22 cellular contexts compared by ENCODE assay signal in genomic region chr3:169082076-169082475, GRCh38.
"Had no signal": no experiment of that assay in that cellular context is flagged by ENCODE, and none has a peak within 500 bp of the region (broad histone marks: within the 10 kb centered on the region; RNA-seq: fewer than 3 reads in every experiment).

No MANE protein-coding gene starts in this region.

- H3K79me2 ChIP-seq: parathyroid adenoma had no signal

- H3K36me3 ChIP-seq: neutrophil, sigmoid colon, spleen, WERI-Rb-1 had no signal

- H3K4me3 ChIP-seq: ascending aorta, heart left ventricle, sigmoid colon, spleen, testis, upper lobe of left lung had no signal

- DNase-seq: activated CD4-positive, alpha-beta T cell treated with anti-CD3 and anti-CD28 coated beads, Interleukin-2, amount 50 U/mL, for 4 hours; activated effector memory CD4-positive, alpha-beta T cell treated with anti-CD3 and anti-CD28 coated beads, Interleukin-2, amount 50 U/mL, for 16 hours; activated naive CD4-positive, alpha-beta T cell treated with anti-CD3 and anti-CD28 coated beads, Interleukin-2, amount 50 U/mL, for 16 hours; activated T-cell treated with anti-CD3 and anti-CD28 coated beads, Interleukin-2, amount 50 U/mL, for 72 hours; cortex of kidney; effector CD4-positive, alpha-beta T cell; heart left ventricle; left ventricle myocardium superior; mesenchymal stem cell; natural killer cell; sigmoid colon; spleen; stimulated activated CD4-positive, alpha-beta T cell treated with anti-CD3 and anti-CD28 coated beads, Interleukin-4, amount 100 ng/mL, for 4 hours; SW 1271; T-helper 2 cell; testis; upper lobe of left lung; WERI-Rb-1 had no signal

- ATAC-seq: activated T-cell treated with anti-CD3 and anti-CD28 coated beads, Interleukin-2, amount 50 U/mL, for 72 hours; heart left ventricle; left ventricle myocardium superior; natural killer cell; stimulated activated memory B cell treated with anti-CD40 and anti-IgM and Interleukin-4, amounts not matched to agents 10 μg/mL and 1 μg/mL and 100 μg/mL, for 72 hours had no signal

- H3K9me3 ChIP-seq: ascending aorta, heart left ventricle, neutrophil, sigmoid colon, spleen, testis, upper lobe of left lung had no signal

- H2AFZ ChIP-seq: parathyroid adenoma had no signal

- H3K27me3 ChIP-seq: ascending aorta, heart left ventricle, neutrophil, sigmoid colon, spleen, testis, upper lobe of left lung had no signal

- H3K9ac ChIP-seq: parathyroid adenoma had no signal

- H3K4me1 ChIP-seq: ascending aorta, heart left ventricle, parathyroid adenoma, sigmoid colon, spleen, testis, upper lobe of left lung had no signal

- H3K27ac ChIP-seq: ascending aorta, heart left ventricle, neutrophil, parathyroid adenoma, sigmoid colon, spleen, testis, upper lobe of left lung, WERI-Rb-1 had no signal
